15 cellular contexts compared by ENCODE assay signal in the genomic region with DNA sequence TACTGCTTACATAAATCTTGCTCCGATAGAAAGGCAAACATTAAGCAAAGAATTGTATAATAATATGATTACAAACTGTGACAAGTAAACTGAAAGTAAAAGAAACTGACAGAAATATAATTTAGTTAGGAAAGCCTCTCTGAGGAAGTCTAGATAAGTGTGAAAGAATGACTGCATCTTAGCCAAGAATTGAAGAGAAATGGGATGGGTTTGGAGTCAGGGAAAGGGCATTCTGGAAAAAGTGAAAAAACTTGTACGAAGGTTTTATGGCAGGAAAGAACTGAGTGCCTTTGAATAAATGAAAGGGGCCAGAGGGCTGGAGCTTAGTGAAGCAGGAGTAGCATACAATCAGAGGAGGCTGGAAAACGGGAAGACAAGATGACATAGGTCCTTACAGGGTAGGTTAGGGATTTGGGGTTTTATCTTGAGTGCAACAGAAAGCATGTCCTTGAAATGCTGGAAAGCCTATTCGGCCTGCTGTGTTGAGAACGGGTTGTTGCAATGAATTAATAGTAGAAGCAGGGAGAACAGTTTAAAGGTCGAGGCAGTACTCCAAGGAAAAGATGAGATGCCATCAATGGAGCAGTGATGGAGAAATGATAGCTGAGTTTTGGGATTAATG.
DNase-seq lines count a peak whose midpoint lies in the region; ATAC-seq and TF ChIP-seq lines count a peak whose summit lies in the region.
"Had no signal": no experiment of that assay in that cellular context is flagged by ENCODE, and none has a peak within 500 bp of the region (broad histone marks: within the 10 kb centered on the region; RNA-seq: fewer than 3 reads in every experiment).

No MANE protein-coding gene starts in this region.

- H3K4me1 Mint-ChIP-seq in mesothelial cell of epicardium, result peaks cover 40% of the 10 kb centered on the region
- H3K4me1 Mint-ChIP-seq: CD4-positive, CD25-positive, alpha-beta regulatory T cell; naive thymus-derived CD8-positive, alpha-beta T cell had no signal

- no peaks in the 10 kb centered on the region for H3K9me3 Mint-ChIP-seq in mesothelial cell of epicardium
- H3K9me3 Mint-ChIP-seq: CD4-positive, CD25-positive, alpha-beta regulatory T cell; naive thymus-derived CD8-positive, alpha-beta T cell had no signal

- H3K4me1 ChIP-seq in uterus, result no peaks in the 10 kb centered on the region
- H3K4me1 ChIP-seq in mucosa of descending colon (ENCODE audit: low read depth), result no peaks in the 10 kb centered on the region
- H3K4me1 ChIP-seq: colonic mucosa, upper lobe of right lung had no signal

- no peak for TF ChIP-seq CTCF in coronary artery (IDR thresholded peaks at IDR 0.05)
- TF ChIP-seq CTCF in mesothelial cell of epicardium (IDR thresholded peaks at IDR 0.05; ENCODE audit: unreplicated experiment), result no peak
- no peak for TF ChIP-seq CTCF in uterus (IDR thresholded peaks at IDR 0.05)
- no peak for TF ChIP-seq CTCF in mucosa of descending colon (IDR thresholded peaks at IDR 0.05)

- no peaks in the 10 kb centered on the region for H3K36me3 ChIP-seq in uterus
- no peaks in the 10 kb centered on the region for H3K36me3 ChIP-seq in mucosa of descending colon (ENCODE audit: low read depth)
- H3K36me3 ChIP-seq: colonic mucosa, upper lobe of right lung had no signal

- H3K27ac ChIP-seq in coronary artery, result peak overlapping the region in 1 of 2 donors; percentile 33
- peak overlapping the region; percentile 34 for H3K27ac ChIP-seq in uterus
- H3K27ac ChIP-seq: colonic mucosa, upper lobe of right lung had no signal

- H3K27me3 ChIP-seq in uterus, result no peaks in the 10 kb centered on the region
- H3K27me3 ChIP-seq: colonic mucosa, upper lobe of right lung had no signal

- intact Hi-C loops in Right ventricle myocardium inferior (cut with DNase I) (no loop called here), cardiac septum (cut with DNase I) (no loop called here), uterus (cut with DNase I; ENCODE audit: low total_unique reads) (no loop called here), mucosa of descending colon (cut with DNase I, micrococcal nuclease) (no loop called here), head of caudate nucleus (cut with DNase I) (no loop called here)

- H3K27me3 Mint-ChIP-seq in mesothelial cell of epicardium (ENCODE audit: low read depth), result no peaks in the 10 kb centered on the region

- H3K4me3 Mint-ChIP-seq in mesothelial cell of epicardium, result no peak overlapping the region
- H3K4me3 Mint-ChIP-seq: naive thymus-derived CD8-positive, alpha-beta T cell had no signal

- peak; percentile 57 for ATAC-seq in Right ventricle myocardium inferior
- no peak for ATAC-seq in mucosa of descending colon
- ATAC-seq: naive thymus-derived CD8-positive, alpha-beta T cell; upper lobe of right lung had no signal

- TF ChIP-seq POLR2A in uterus (IDR thresholded peaks at IDR 0.05), result no peak

- H3K9me3 ChIP-seq in uterus (no peaks in the 10 kb centered on the region), mucosa of descending colon (no peaks in the 10 kb centered on the region)
- H3K9me3 ChIP-seq: colonic mucosa, upper lobe of right lung had no signal

- peak overlapping the region; percentile 70 for H3K27ac Mint-ChIP-seq in mesothelial cell of epicardium
- H3K27ac Mint-ChIP-seq: CD4-positive, CD25-positive, alpha-beta regulatory T cell; naive thymus-derived CD8-positive, alpha-beta T cell had no signal

- no peaks in the 10 kb centered on the region for H3K36me3 Mint-ChIP-seq in mesothelial cell of epicardium
- H3K36me3 Mint-ChIP-seq: CD4-positive, CD25-positive, alpha-beta regulatory T cell; naive thymus-derived CD8-positive, alpha-beta T cell had no signal

- DNase-seq in Right ventricle myocardium inferior (ENCODE audit: missing footprints) (no peak), cardiac septum (ENCODE audit: low spot score) (no peak), coronary artery (ENCODE audit: low spot score) (no peak), mesothelial cell of epicardium (ENCODE audit: low spot score in 2 of 2, unreplicated experiment in 2 of 2) (no peak), uterus (no peak), mucosa of descending colon (no peak), head of caudate nucleus (no peak), GDM1 (lab: John Stamatoyannopoulos, UW) (no peak)
- DNase-seq: activated CD8-positive, alpha-beta memory T cell treated with anti-CD3 and anti-CD28 coated beads for 24 hours; anterior cingulate cortex; CD4-positive, CD25-positive, alpha-beta regulatory T cell; colonic mucosa; naive thymus-derived CD8-positive, alpha-beta T cell; NCI-H1694 treated with DMSO at 0.1 percent for 48 hours; upper lobe of right lung had no signal

- H3K4me3 ChIP-seq in coronary artery (peak overlapping the region; percentile 13), uterus (no peak overlapping the region), mucosa of descending colon (no peak overlapping the region)
- H3K4me3 ChIP-seq: colonic mucosa, upper lobe of right lung had no signal
